8 cellular contexts compared by ENCODE assay signal in genomic region chr12:55739025-55739378, GRCh38. TPM values are rescaled to one million over a fixed set of nuclear protein-coding genes. Genes with fewer than 3 reads are reported as not detected.
DNase-seq lines count a peak whose midpoint lies in the region; ATAC-seq and TF ChIP-seq lines count a peak whose summit lies in the region.

No MANE protein-coding gene starts in this region.

- peaks cover 0 to 2% of the 10 kb centered on the region in 2 donors for H3K36me3 Mint-ChIP-seq in activated T-cell treated with anti-CD3 and anti-CD28 coated beads, Interleukin-2, amount 50 U/mL, for 72 hours (ENCODE audit: insufficient read depth in 2 of 2)
- H3K36me3 Mint-ChIP-seq in stimulated activated naive B cell treated with anti-CD40 and anti-IgM and Interleukin-4, amounts not matched to agents 10 μg/mL and 1 μg/mL and 100 μg/mL, for 72 hours, result no peaks in the 10 kb centered on the region

- H3K27me3 ChIP-seq in SU-DHL-6 (ENCODE audit: low read length), result no peaks in the 10 kb centered on the region

- CTCF ChIA-PET in HEK293T (lab: Yijun Ruan, JAX), result interaction anchor here (0.5 to 4.5 kb wide), 20 partner anchors 8 to 955 kb away, joined by 3 to 32 read pairs (median 4); partner anchors contain the start of genes CD63, ORMDL2, RAB5B and SARNP

- H3K9ac ChIP-seq in SU-DHL-6 (ENCODE audit: low read length), result 0 out of 2 replicates have a peak overlapping the region, but pooled peaks have one; percentile 48

- peaks cover 7% of the 10 kb centered on the region for H3F3A ChIP-seq in SU-DHL-6 (ENCODE audit: insufficient read depth)

- H3K4me2 ChIP-seq in SU-DHL-6 (ENCODE audit: low read depth, low read length, poor library complexity, severe bottlenecking), result peak overlapping the region; percentile 89

- DNase-seq in activated T-cell treated with anti-CD3 and anti-CD28 coated beads, Interleukin-2, amount 50 U/mL, for 72 hours, result no peak
- no peak for DNase-seq in activated T-cell treated with anti-CD3 and anti-CD28 coated beads for 4 hours
- DNase-seq in foreskin fibroblast, result no peak
- no peak for DNase-seq in stimulated activated naive B cell treated with anti-CD40 and anti-IgM and Interleukin-4, amounts not matched to agents 10 μg/mL and 1 μg/mL and 100 μg/mL, for 72 hours
- no peak for DNase-seq in HEK293T (ENCODE audit: extremely low spot score)

- no peak overlapping the region for H3K27ac Mint-ChIP-seq in activated T-cell treated with anti-CD3 and anti-CD28 coated beads, Interleukin-2, amount 50 U/mL, for 72 hours
- H3K27ac Mint-ChIP-seq in stimulated activated naive B cell treated with anti-CD40 and anti-IgM and Interleukin-4, amounts not matched to agents 10 μg/mL and 1 μg/mL and 100 μg/mL, for 72 hours, result peak overlapping the region; percentile 91

- no peak overlapping the region for H3K4me3 ChIP-seq in SU-DHL-6 (ENCODE audit: insufficient read depth, low read length, poor library complexity, severe bottlenecking)
- H3K4me3 ChIP-seq in foreskin fibroblast (ENCODE audit: low read depth in 1 of 2, low read length in 2 of 2), result peak overlapping the region; percentile 82 to 89

- TF ChIP-seq CTCF in SU-DHL-6 (IDR thresholded peaks at IDR 0.05; ENCODE audit: insufficient read depth, low read length, poor library complexity, severe bottlenecking) (no peak), foreskin fibroblast (IDR thresholded peaks at IDR 0.05; ENCODE audit: low read depth, low read length) (no peak)

- no peaks in the 10 kb centered on the region for H3K9me3 ChIP-seq in SU-DHL-6 (ENCODE audit: insufficient read depth, low read length)

- POLR2A ChIA-PET in HEK293T (lab: Yijun Ruan, JAX), result interaction anchor here (0.8 to 3.3 kb wide), 11 partner anchors 8 to 366 kb away, joined by 3 to 28 read pairs (median 3); partner anchors contain the start of genes BLOC1S1, CD63, DNAJC14 and ORMDL2

- peak overlapping the region; percentile 80 to 81 for H3K4me3 Mint-ChIP-seq in activated T-cell treated with anti-CD3 and anti-CD28 coated beads, Interleukin-2, amount 50 U/mL, for 72 hours
- peak overlapping the region; percentile 84 to 87 for H3K4me3 Mint-ChIP-seq in stimulated activated naive B cell treated with anti-CD40 and anti-IgM and Interleukin-4, amounts not matched to agents 10 μg/mL and 1 μg/mL and 100 μg/mL, for 72 hours

- H3K4me1 Mint-ChIP-seq in activated T-cell treated with anti-CD3 and anti-CD28 coated beads, Interleukin-2, amount 50 U/mL, for 72 hours (ENCODE audit: low read depth), result peaks cover 28% of the 10 kb centered on the region
- peaks cover 32 to 49% of the 10 kb centered on the region in 2 donors for H3K4me1 Mint-ChIP-seq in stimulated activated naive B cell treated with anti-CD40 and anti-IgM and Interleukin-4, amounts not matched to agents 10 μg/mL and 1 μg/mL and 100 μg/mL, for 72 hours

- no peaks in the 10 kb centered on the region for H4K20me1 ChIP-seq in SU-DHL-6 (ENCODE audit: low read depth, low read length)

- H2AFZ ChIP-seq in SU-DHL-6 (ENCODE audit: low read depth, low read length, severe bottlenecking), result no peak overlapping the region

- H3K9me2 ChIP-seq in SU-DHL-6 (replicated peaks; ENCODE audit: insufficient read depth, low read length), result no peaks in the 10 kb centered on the region

- no peaks in the 10 kb centered on the region for H3K79me2 ChIP-seq in SU-DHL-6 (ENCODE audit: insufficient read depth, low read length)

- no peaks in the 10 kb centered on the region for H3K36me3 ChIP-seq in SU-DHL-6 (ENCODE audit: low read length)

- no peaks in the 10 kb centered on the region for H3K27me3 Mint-ChIP-seq in activated T-cell treated with anti-CD3 and anti-CD28 coated beads, Interleukin-2, amount 50 U/mL, for 72 hours (ENCODE audit: low read depth)
- H3K27me3 Mint-ChIP-seq in stimulated activated naive B cell treated with anti-CD40 and anti-IgM and Interleukin-4, amounts not matched to agents 10 μg/mL and 1 μg/mL and 100 μg/mL, for 72 hours, result peaks cover 0 to 5% of the 10 kb centered on the region in 2 donors

- no peak overlapping the region for H3K27ac ChIP-seq in SU-DHL-6 (ENCODE audit: low read depth, low read length)

- no peaks in the 10 kb centered on the region for H3K9me3 Mint-ChIP-seq in activated T-cell treated with anti-CD3 and anti-CD28 coated beads, Interleukin-2, amount 50 U/mL, for 72 hours
- no peaks in the 10 kb centered on the region for H3K9me3 Mint-ChIP-seq in stimulated activated naive B cell treated with anti-CD40 and anti-IgM and Interleukin-4, amounts not matched to agents 10 μg/mL and 1 μg/mL and 100 μg/mL, for 72 hours

- ATAC-seq in activated T-cell treated with anti-CD3 and anti-CD28 coated beads, Interleukin-2, amount 50 U/mL, for 72 hours (replicated peaks in 1 of 2), result no peak
- no peak for ATAC-seq in stimulated activated naive B cell treated with anti-CD40 and anti-IgM and Interleukin-4, amounts not matched to agents 10 μg/mL and 1 μg/mL and 100 μg/mL, for 72 hours (replicated peaks)
- ATAC-seq in HG03354 (IDR thresholded peaks at IDR 0.05; ENCODE audit: poor library complexity, severe bottlenecking, unreplicated experiment) (no peak), HG02610 (IDR thresholded peaks at IDR 0.05; ENCODE audit: unreplicated experiment) (no peak)

TF ChIP-seq in HEK293T, 16 proteins besides CTCF, POLR2A, EP300 and RAD21:
- TF ChIP-seq SP1 (IDR thresholded peaks at IDR 0.05) (no peak), TARDBP (IDR thresholded peaks at IDR 0.05) (no peak), HDGF (IDR thresholded peaks at IDR 0.05; ENCODE audit: borderline replicate concordance) (no peak), ELF4 (IDR thresholded peaks at IDR 0.05) (no peak), SUZ12 (IDR thresholded peaks at IDR 0.05) (no peak), NFRKB (IDR thresholded peaks at IDR 0.05) (no peak), L3MBTL2 (conservative IDR thresholded peaks at IDR 0.05) (no peak), ARNT (IDR thresholded peaks at IDR 0.05) (no peak), PKNOX1 (IDR thresholded peaks at IDR 0.05) (no peak), FOXA1 (IDR thresholded peaks at IDR 0.05) (no peak), LEF1 (IDR thresholded peaks at IDR 0.05; ENCODE audit: borderline replicate concordance) (no peak), BHLHE40 (IDR thresholded peaks at IDR 0.05; ENCODE audit: borderline replicate concordance) (no peak)

RNA-seq across cellular contexts. Expression of gene GDF11, which starts 3.9 kb away (rescaled TPM):
- total RNA-seq in activated T-cell treated with anti-CD3 and anti-CD28 coated beads, Interleukin-2, amount 50 U/mL, for 72 hours, result 1 to 10 TPM; 3.4 to 4.8 TPM

RNA-seq across cellular contexts. Expression of gene CD63, which starts 10.2 kb away (rescaled TPM):
- total RNA-seq in activated T-cell treated with anti-CD3 and anti-CD28 coated beads, Interleukin-2, amount 50 U/mL, for 72 hours, result 100 to 1,000 TPM; 122 to 154 TPM

RNA-seq across cellular contexts. Expression of gene RDH5, which starts 18.8 kb away (rescaled TPM):
- 1 to 10 TPM; 7.3 to 9.3 TPM for total RNA-seq in activated T-cell treated with anti-CD3 and anti-CD28 coated beads, Interleukin-2, amount 50 U/mL, for 72 hours

RNA-seq across cellular contexts. Expression of gene BLOC1S1, which starts 23.2 kb away (rescaled TPM):
- 100 to 1,000 TPM; 116 to 121 TPM for total RNA-seq in activated T-cell treated with anti-CD3 and anti-CD28 coated beads, Interleukin-2, amount 50 U/mL, for 72 hours

RNA-seq across cellular contexts. Expression of gene ITGA7, which starts 31.3 kb away (rescaled TPM):
- 1 to 10 TPM; 6.6 to 8.9 TPM for total RNA-seq in activated T-cell treated with anti-CD3 and anti-CD28 coated beads, Interleukin-2, amount 50 U/mL, for 72 hours
